In the genomic region with DNA sequence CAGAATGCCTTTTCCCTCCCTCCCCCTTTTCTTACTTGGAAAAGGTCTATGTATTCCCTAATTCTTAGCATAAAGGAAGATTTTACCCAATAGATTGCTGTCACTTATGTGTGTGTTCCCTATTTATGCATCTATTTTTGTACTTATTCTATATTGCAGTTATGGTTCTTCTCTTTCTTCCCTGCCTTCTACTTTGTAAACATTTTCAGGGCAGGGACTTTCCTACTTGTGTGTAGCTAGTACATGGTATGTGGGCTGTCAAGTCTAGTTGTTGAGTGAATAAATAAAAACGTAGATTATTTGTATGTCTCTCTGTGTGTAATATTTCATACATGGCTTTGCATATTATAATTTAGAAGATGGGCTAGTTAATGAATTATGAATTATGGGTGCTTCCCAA, we compare ENCODE assay signal across 25 cellular contexts. TPM values are rescaled to one million over a fixed set of nuclear protein-coding genes. Genes with fewer than 3 reads are reported as not detected.
A peak's percentile ranks its signal among the peaks of the same experiment; 100 is the strongest.
DNase-seq lines count a peak whose midpoint lies in the region; ATAC-seq, FAIRE-seq and TF ChIP-seq lines count a peak whose summit lies in the region.
"Had no signal": no experiment of that assay in that cellular context is flagged by ENCODE, and none has a peak within 500 bp of the region (broad histone marks: within the 10 kb centered on the region; RNA-seq: fewer than 3 reads in every experiment).

No MANE protein-coding gene starts in this region.

- peak overlapping the region in 2 of 5 experiments; percentile 1 to 14 for H3K4me3 Mint-ChIP-seq in brain
- H3K4me3 Mint-ChIP-seq: B cell; CD8-positive, alpha-beta memory T cell had no signal

- H3K27ac ChIP-seq in PC-9 = no peak overlapping the region
- H3K27ac ChIP-seq: C4-2B, SJSA1 had no signal

- DNase-seq in GM18507 (ENCODE audit: extremely low spot score, insufficient read length, low read depth) (no peak), iris pigment epithelial cell (ENCODE audit: low read depth) (peak; percentile 25), PC-9 (no peak), NCI-H2081 treated with DMSO at 0.1 percent for 48 hours (lab: John Stamatoyannopoulos, UW) (no peak), GDM1 (lab: John Stamatoyannopoulos, UW) (no peak)
- DNase-seq: CD8-positive, alpha-beta memory T cell; DMS79 treated with DMSO at 0.1 percent for 48 hours; H7; KG1; MG63; NCI-H1105 treated with DMSO at 0.1 percent for 48 hours; NCI-H146; NCI-H1930; NCI-H446 treated with DMSO at 0.1 percent for 48 hours; NCI-H526; NCI-H82; NK-92 treated with Interleukin-12 subunit alpha and Interleukin-12 subunit beta, amount 100 ng/mL, for 24 hours; PC-3 had no signal

- no peaks in the 10 kb centered on the region for H3K9me2 ChIP-seq in PC-9 (ENCODE audit: insufficient read depth)

- H4K20me1 ChIP-seq in PC-9 (ENCODE audit: insufficient read depth) = no peaks in the 10 kb centered on the region

- no peaks in the 10 kb centered on the region for H3K27me3 ChIP-seq in PC-9 (ENCODE audit: insufficient read depth, low read depth)
- H3K27me3 ChIP-seq: MG63, SJSA1 had no signal

- H2AFZ ChIP-seq in PC-9 = no peak overlapping the region

- peak; percentile 51 for FAIRE-seq in GM18507 (lab: Jason Lieb, UNC)

- H3K4me1 ChIP-seq in PC-9 (replicated peaks; ENCODE audit: insufficient read depth) = no peaks in the 10 kb centered on the region

- H3K4me2 ChIP-seq in PC-9 = no peak overlapping the region

- no peak overlapping the region for H3K4me3 ChIP-seq in PC-9
- H3K4me3 ChIP-seq: MG63, SJSA1 had no signal

- H3K36me3 Mint-ChIP-seq in brain = no peaks in the 10 kb centered on the region

- no peaks in the 10 kb centered on the region for H3K27me3 Mint-ChIP-seq in brain
- H3K27me3 Mint-ChIP-seq: B cell; CD8-positive, alpha-beta memory T cell had no signal

- H3K4me1 Mint-ChIP-seq in brain = peaks cover 50% of the 10 kb centered on the region

- H3K79me2 ChIP-seq in PC-9 (ENCODE audit: low read depth) = peaks cover 76% of the 10 kb centered on the region

- no peaks in the 10 kb centered on the region for H3K9me3 Mint-ChIP-seq in brain
- H3K9me3 Mint-ChIP-seq: CD8-positive, alpha-beta memory T cell had no signal

- TF ChIP-seq CTCF in brain (conservative IDR thresholded peaks at IDR 0.05) = no peak
- no peak for TF ChIP-seq CTCF in PC-9 (conservative IDR thresholded peaks at IDR 0.05)

- CTCF ChIA-PET in PC-9 (lab: Charles Lee) = no interaction called here

- no peaks in the 10 kb centered on the region for H3K36me3 ChIP-seq in PC-9 (ENCODE audit: low read depth)

- no peaks in the 10 kb centered on the region for H3K9me3 ChIP-seq in PC-9 (ENCODE audit: insufficient read depth, low read depth)
- H3K9me3 ChIP-seq: MG63, SJSA1 had no signal

- H3F3A ChIP-seq in PC-9 (ENCODE audit: insufficient read depth, low read depth) = 0 out of 2 replicates have a peak, but pooled peaks cover 2% of the 10 kb centered on the region

- peak overlapping the region in 3 of 5 experiments; percentile 31 to 75 (median 71) for H3K27ac Mint-ChIP-seq in brain
- H3K27ac Mint-ChIP-seq: B cell; CD8-positive, alpha-beta memory T cell had no signal

- POLR2A ChIA-PET in PC-9 (lab: Charles Lee; ENCODE audit: unreplicated experiment) = no interaction called here

- intact Hi-C loops in PC-9 (cut with micrococcal nuclease; ENCODE audit: unreplicated experiment) = no loop called here

- BruUV-seq in PC-9 (replicated peaks; lab: Mats Ljungman, UMichigan) = no TSS peak

- ATAC-seq in HG02852 (IDR thresholded peaks at IDR 0.05; ENCODE audit: unreplicated experiment) = peak; percentile 43
- no peak for ATAC-seq in GM19467 (IDR thresholded peaks at IDR 0.05; ENCODE audit: unreplicated experiment)
- ATAC-seq: PC-3, Right ventricle myocardium inferior had no signal

RNA-seq across cellular contexts. Expression of a gene that starts 45.3 kb away (rescaled TPM):
- polyA plus RNA-seq in brain (ENCODE audit: insufficient read depth, low read depth, low replicate concordance) = 27.7 TPM
- 46.0 and 58.8 TPM in 2 replicates for total RNA-seq in PC-9 (2021)
